Comparison of ENCODE assay signal across 8 cellular contexts in the genomic region with DNA sequence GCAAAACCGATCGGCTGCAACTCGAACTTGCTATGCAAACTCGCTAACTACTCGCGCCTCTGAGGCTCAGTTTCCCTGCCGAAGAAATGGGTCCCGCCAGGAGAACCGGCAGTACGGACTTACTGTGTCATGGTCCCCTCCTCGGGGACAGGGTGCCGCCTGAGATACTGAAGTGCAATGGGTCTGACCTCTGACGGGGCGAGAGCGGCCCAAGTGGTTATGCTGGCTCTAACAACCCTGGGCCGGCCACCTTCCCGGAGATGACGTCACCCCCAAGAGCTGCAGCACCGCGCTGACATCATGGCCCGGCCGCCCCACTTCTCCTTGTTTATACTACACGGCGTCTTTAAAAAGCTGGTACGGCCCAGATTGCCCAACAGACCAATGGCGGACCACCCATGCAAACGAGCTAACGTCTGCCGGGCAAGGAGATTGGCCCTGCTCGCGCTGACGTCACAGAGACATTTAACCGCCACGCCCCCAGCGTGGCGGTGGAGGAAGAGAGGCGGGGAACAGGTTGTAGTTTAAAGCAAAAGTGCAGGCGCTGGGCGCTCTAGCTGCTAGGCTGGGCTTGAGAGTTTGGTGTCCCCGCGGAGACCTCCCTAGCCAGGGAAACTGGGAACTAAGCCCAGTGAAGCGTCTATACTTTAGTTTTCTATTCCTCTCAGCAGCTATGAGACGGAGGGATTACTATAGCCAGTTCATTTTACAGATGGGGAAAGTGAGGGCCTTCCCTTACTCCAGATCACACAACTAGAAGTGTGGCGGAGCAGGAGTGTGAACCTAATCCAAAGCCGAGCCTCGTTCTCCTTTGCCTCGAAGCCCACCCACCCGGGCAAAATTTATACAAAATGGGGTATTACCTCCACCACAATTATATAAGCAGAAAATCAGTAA. TPM values are rescaled to one million over a fixed set of nuclear protein-coding genes. Genes with fewer than 3 reads are reported as not detected.
DNase-seq lines count a peak whose midpoint lies in the region; ATAC-seq and TF ChIP-seq lines count a peak whose summit lies in the region.

No MANE protein-coding gene starts in this region.

- H3K9ac ChIP-seq in fibroblast of lung (ENCODE audit: insufficient read depth, low read length), result peak overlapping the region; percentile 64

- H3K27me3 ChIP-seq in DOHH2 (ENCODE audit: control insufficient read depth, low read length), result no peaks in the 10 kb centered on the region
- H3K27me3 ChIP-seq in fibroblast of lung (ENCODE audit: control insufficient read depth, insufficient read depth, low read length), result no peaks in the 10 kb centered on the region

- ATAC-seq in naive B cell (ENCODE audit: low read depth in 2 of 2), result peak; percentile 75
- peak; percentile 89 for ATAC-seq in stimulated activated memory B cell treated with anti-CD40 and anti-IgM and Interleukin-4, amounts not matched to agents 10 μg/mL and 1 μg/mL and 100 μg/mL, for 72 hours

- peak overlapping the region; percentile 96 for H3K27ac Mint-ChIP-seq in activated T-helper 2 cell treated with anti-CD3 and anti-CD28 coated beads, Interferon-gamma antibody, Interleukin-2, Interleukin-4, amounts not matched to agents 10 μg/mL and 5 μg/mL and 100 μg/mL, durations not matched to agents 14 hours and 24 hours and 36 hours
- peak overlapping the region; percentile 96 to 100 (median 100) for H3K27ac Mint-ChIP-seq in naive B cell
- H3K27ac Mint-ChIP-seq in stimulated activated memory B cell treated with anti-CD40 and anti-IgM and Interleukin-4, amounts not matched to agents 10 μg/mL and 1 μg/mL and 100 μg/mL, for 72 hours, result peak overlapping the region; percentile 93

- H3K4me1 Mint-ChIP-seq in activated T-helper 2 cell treated with anti-CD3 and anti-CD28 coated beads, Interferon-gamma antibody, Interleukin-2, Interleukin-4, amounts not matched to agents 10 μg/mL and 5 μg/mL and 100 μg/mL, durations not matched to agents 14 hours and 24 hours and 36 hours (ENCODE audit: low read depth), result peaks cover 58% of the 10 kb centered on the region
- H3K4me1 Mint-ChIP-seq in naive B cell, result peaks cover 62 to 72% (median 64%) of the 10 kb centered on the region in 3 donors
- H3K4me1 Mint-ChIP-seq in stimulated activated memory B cell treated with anti-CD40 and anti-IgM and Interleukin-4, amounts not matched to agents 10 μg/mL and 1 μg/mL and 100 μg/mL, for 72 hours, result peaks cover 70% of the 10 kb centered on the region

- H3K27me3 Mint-ChIP-seq in activated T-helper 2 cell treated with anti-CD3 and anti-CD28 coated beads, Interferon-gamma antibody, Interleukin-2, Interleukin-4, amounts not matched to agents 10 μg/mL and 5 μg/mL and 100 μg/mL, durations not matched to agents 14 hours and 24 hours and 36 hours (ENCODE audit: low read depth), result no peaks in the 10 kb centered on the region
- H3K27me3 Mint-ChIP-seq in naive B cell, result no peaks in the 10 kb centered on the region
- H3K27me3 Mint-ChIP-seq in stimulated activated memory B cell treated with anti-CD40 and anti-IgM and Interleukin-4, amounts not matched to agents 10 μg/mL and 1 μg/mL and 100 μg/mL, for 72 hours, result no peaks in the 10 kb centered on the region

- DNase-seq in H4 (ENCODE audit: low spot score) (peak; percentile 100), LNCaP clone FGC (ENCODE audit: low read depth) (peak; percentile 98), RPMI8226 (peak; percentile 99), fibroblast of lung (ENCODE audit: low read depth in 2 of 2) (peak; percentile 100), naive B cell (peak; percentile 96)
- DNase-seq in activated T-helper 2 cell treated with anti-CD3 and anti-CD28 coated beads, Interferon-gamma antibody, Interleukin-2, Interleukin-4, amounts not matched to agents 10 μg/mL and 5 μg/mL and 100 μg/mL, durations not matched to agents 14 hours and 24 hours and 36 hours (ENCODE audit: low spot score), result peak; percentile 98

- no peaks in the 10 kb centered on the region for H3K9me3 Mint-ChIP-seq in activated T-helper 2 cell treated with anti-CD3 and anti-CD28 coated beads, Interferon-gamma antibody, Interleukin-2, Interleukin-4, amounts not matched to agents 10 μg/mL and 5 μg/mL and 100 μg/mL, durations not matched to agents 14 hours and 24 hours and 36 hours
- H3K9me3 Mint-ChIP-seq in naive B cell, result no peaks in the 10 kb centered on the region
- no peaks in the 10 kb centered on the region for H3K9me3 Mint-ChIP-seq in stimulated activated memory B cell treated with anti-CD40 and anti-IgM and Interleukin-4, amounts not matched to agents 10 μg/mL and 1 μg/mL and 100 μg/mL, for 72 hours

- H3K27ac ChIP-seq in DOHH2 (ENCODE audit: low read depth, low read length), result peak overlapping the region; percentile 88
- peak overlapping the region; percentile 94 for H3K27ac ChIP-seq in fibroblast of lung (ENCODE audit: insufficient read depth, low read length)

- intact Hi-C loops in activated T-helper 2 cell treated with anti-CD3 and anti-CD28 coated beads, Interferon-gamma antibody, Interleukin-2, Interleukin-4, amounts not matched to agents 10 μg/mL and 5 μg/mL and 100 μg/mL, durations not matched to agents 14 hours and 24 hours and 36 hours (cut with micrococcal nuclease), result loop anchor here (1.0 to 5.0 kb wide), 7 partner anchors 90 to 889 kb away; a partner anchor contains a TSS

- peak overlapping the region; percentile 89 for H2AFZ ChIP-seq in fibroblast of lung (ENCODE audit: low read length)

- H3K9me3 ChIP-seq in DOHH2 (ENCODE audit: control insufficient read depth, insufficient read depth, low read length), result no peaks in the 10 kb centered on the region
- H3K9me3 ChIP-seq in fibroblast of lung (ENCODE audit: control insufficient read depth, insufficient read depth, low read depth, low read length), result no peaks in the 10 kb centered on the region

- peaks cover 35% of the 10 kb centered on the region for H3K36me3 ChIP-seq in DOHH2 (ENCODE audit: control insufficient read depth, low read length)
- H3K36me3 ChIP-seq in fibroblast of lung (ENCODE audit: control insufficient read depth, insufficient read depth, low read length), result no peaks in the 10 kb centered on the region

- H3K4me2 ChIP-seq in DOHH2 (ENCODE audit: low read length), result peak overlapping the region; percentile 87
- peak overlapping the region; percentile 93 for H3K4me2 ChIP-seq in fibroblast of lung (ENCODE audit: extremely low read depth, insufficient read depth, low read length)

- peak overlapping the region; percentile 98 for H3K4me3 Mint-ChIP-seq in activated T-helper 2 cell treated with anti-CD3 and anti-CD28 coated beads, Interferon-gamma antibody, Interleukin-2, Interleukin-4, amounts not matched to agents 10 μg/mL and 5 μg/mL and 100 μg/mL, durations not matched to agents 14 hours and 24 hours and 36 hours (ENCODE audit: low read depth)
- H3K4me3 Mint-ChIP-seq in naive B cell, result peak overlapping the region; percentile 95 to 100 (median 99)
- H3K4me3 Mint-ChIP-seq in stimulated activated memory B cell treated with anti-CD40 and anti-IgM and Interleukin-4, amounts not matched to agents 10 μg/mL and 1 μg/mL and 100 μg/mL, for 72 hours, result peak overlapping the region; percentile 91

- H3K79me2 ChIP-seq in DOHH2 (ENCODE audit: control insufficient read depth, low read length) (peaks cover 40% of the 10 kb centered on the region), fibroblast of lung (ENCODE audit: control insufficient read depth, insufficient read depth, low read length) (peaks cover 17% of the 10 kb centered on the region)

- H3K4me1 ChIP-seq in DOHH2 (ENCODE audit: control insufficient read depth, low read length) (peaks cover 61% of the 10 kb centered on the region), fibroblast of lung (ENCODE audit: control insufficient read depth, extremely low read depth, insufficient read depth, low read length) (peaks cover 21% of the 10 kb centered on the region)

- H3F3A ChIP-seq in DOHH2 (ENCODE audit: control insufficient read depth, insufficient read depth), result peaks cover 21% of the 10 kb centered on the region

- no peak for TF ChIP-seq CTCF in DOHH2 (IDR thresholded peaks at IDR 0.05; ENCODE audit: low read depth, low read length, poor library complexity, severe bottlenecking)
- no peak for TF ChIP-seq CTCF in LNCaP clone FGC (IDR thresholded peaks at IDR 0.05; ENCODE audit: control insufficient read depth, extremely low read depth, insufficient read depth)
- no peak for TF ChIP-seq CTCF in fibroblast of lung (conservative IDR thresholded peaks at IDR 0.05 in 1 of 2, IDR thresholded peaks at IDR 0.05 in 1 of 2; ENCODE audit: low read depth in 1 of 2, low read length in 2 of 2)

- H3K4me3 ChIP-seq in DOHH2 (ENCODE audit: low read length), result peak overlapping the region; percentile 83
- peak overlapping the region; percentile 93 for H3K4me3 ChIP-seq in LNCaP clone FGC (ENCODE audit: low read depth, low read length)
- H3K4me3 ChIP-seq in fibroblast of lung (replicated peaks in 1 of 4; ENCODE audit: control extremely low read depth in 1 of 4, insufficient read depth in 1 of 4, low read depth in 3 of 4, low read length in 4 of 4), result peak overlapping the region; percentile 72 to 91 (median 74)

- H4K20me1 ChIP-seq in DOHH2 (ENCODE audit: control insufficient read depth, insufficient read depth, low read depth, low read length) (peaks cover 9% of the 10 kb centered on the region; the same call in 1 of the 2 replicates), fibroblast of lung (ENCODE audit: control insufficient read depth, extremely low read depth, insufficient read depth, low read length) (no peaks in the 10 kb centered on the region)

- H3K36me3 Mint-ChIP-seq in activated T-helper 2 cell treated with anti-CD3 and anti-CD28 coated beads, Interferon-gamma antibody, Interleukin-2, Interleukin-4, amounts not matched to agents 10 μg/mL and 5 μg/mL and 100 μg/mL, durations not matched to agents 14 hours and 24 hours and 36 hours (ENCODE audit: low read depth), result peaks cover 16% of the 10 kb centered on the region
- no peaks in the 10 kb centered on the region for H3K36me3 Mint-ChIP-seq in naive B cell
- no peaks in the 10 kb centered on the region for H3K36me3 Mint-ChIP-seq in stimulated activated memory B cell treated with anti-CD40 and anti-IgM and Interleukin-4, amounts not matched to agents 10 μg/mL and 1 μg/mL and 100 μg/mL, for 72 hours

- H3K9me2 ChIP-seq in DOHH2 (replicated peaks; ENCODE audit: control insufficient read depth, low read length), result no peaks in the 10 kb centered on the region

RNA-seq across cellular contexts. Expression of a gene that starts 0.7 kb away (rescaled TPM):
- total RNA-seq in H4 (2014; rRNA removed; shearing (Covaris generic)), result 3.0 and 4.9 TPM in 2 replicates
- 64.7 and 70.3 TPM in 2 replicates for total RNA-seq in activated T-helper 2 cell treated with anti-CD3 and anti-CD28 coated beads, Interferon-gamma antibody, Interleukin-2, Interleukin-4, amounts not matched to agents 10 μg/mL and 5 μg/mL and 100 μg/mL, durations not matched to agents 14 hours and 24 hours and 36 hours
- 2.3 and 2.6 TPM in 2 replicates for total RNA-seq in fibroblast of lung
- polyA plus RNA-seq in fibroblast of lung (1.4 and 2.4 TPM in 2 replicates), naive B cell (ENCODE audit: low read depth in 6 of 6) (1 to 10 TPM in 5 of 6 donors, under 1 TPM in 1; 0.38 to 6.1 (median 2.9) TPM)
- polyA plus RNA-seq in fibroblast of lung (2012), result 4.5 and 5.1 TPM in 2 replicates
- polyA minus RNA-seq in fibroblast of lung (ENCODE audit: low replicate concordance), result 3.4 and 5.1 TPM in 2 replicates

RNA-seq across cellular contexts. Expression of a gene that starts 11.3 kb away (rescaled TPM):
- total RNA-seq in H4 (2014; rRNA removed; shearing (Covaris generic)), result not detected in 2 replicates
- total RNA-seq in activated T-helper 2 cell treated with anti-CD3 and anti-CD28 coated beads, Interferon-gamma antibody, Interleukin-2, Interleukin-4, amounts not matched to agents 10 μg/mL and 5 μg/mL and 100 μg/mL, durations not matched to agents 14 hours and 24 hours and 36 hours, result 0.30 and 0.64 TPM in 2 replicates
- under 0.01 TPM in 1 of 2 replicates, not detected in the other for total RNA-seq in fibroblast of lung
- polyA plus RNA-seq in fibroblast of lung (not detected in 2 replicates), naive B cell (ENCODE audit: low read depth in 6 of 6) (not detected)
- polyA plus RNA-seq in fibroblast of lung (2012), result 0.25 and 0.44 TPM in 2 replicates
- not detected in 2 replicates for polyA minus RNA-seq in fibroblast of lung (ENCODE audit: low replicate concordance)

Comparison
In these comparisons a context has a peak if more than half of its experiments do, and no peak if none do; other contexts are left out.
1. Peak in every context shown above with its lines: DNase-seq, ATAC-seq, H3K4me3 ChIP-seq and H3K27ac ChIP-seq.
2. RNA of a gene that starts 0.7 kb away (total RNA-seq): 64.7 to 70.3 TPM in activated T-helper 2 cell treated with anti-CD3 and anti-CD28 coated beads, Interferon-gamma antibody, Interleukin-2, Interleukin-4, amounts not matched to agents 10 μg/mL and 5 μg/mL and 100 μg/mL, durations not matched to agents 14 hours and 24 hours and 36 hours; 3.0 to 4.9 TPM in H4 and 2.3 to 2.6 TPM in fibroblast of lung; every median in the first group is over 10 times any median in the second.